ENCODE assay signal across 1 cellular context in the genomic region with DNA sequence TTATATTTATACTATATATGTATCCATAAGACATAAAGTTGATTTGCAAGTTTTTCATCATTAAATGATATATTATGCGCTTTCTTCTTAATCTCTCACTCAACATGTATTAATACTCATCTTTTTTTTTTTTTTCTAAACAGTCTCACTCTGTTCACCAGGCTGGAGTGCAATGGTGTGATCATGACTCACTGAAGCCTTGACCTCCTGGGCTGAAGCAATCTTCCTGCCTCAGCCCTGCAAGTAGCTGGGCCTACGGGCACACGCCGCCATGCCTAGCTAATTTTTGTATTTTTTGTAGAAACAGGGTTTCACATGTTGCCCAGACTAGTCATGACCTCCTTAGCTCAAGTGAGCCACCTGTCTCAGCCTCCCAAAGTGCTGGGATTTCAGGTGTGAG.
TF ChIP-seq lines count a peak whose summit lies in the region.

No MANE protein-coding gene starts in this region.

TF ChIP-seq in HepG2, 621 proteins besides CTCF, POLR2A, EP300 and RAD21 (continued from another document):
- TF ChIP-seq, protein P1, sequence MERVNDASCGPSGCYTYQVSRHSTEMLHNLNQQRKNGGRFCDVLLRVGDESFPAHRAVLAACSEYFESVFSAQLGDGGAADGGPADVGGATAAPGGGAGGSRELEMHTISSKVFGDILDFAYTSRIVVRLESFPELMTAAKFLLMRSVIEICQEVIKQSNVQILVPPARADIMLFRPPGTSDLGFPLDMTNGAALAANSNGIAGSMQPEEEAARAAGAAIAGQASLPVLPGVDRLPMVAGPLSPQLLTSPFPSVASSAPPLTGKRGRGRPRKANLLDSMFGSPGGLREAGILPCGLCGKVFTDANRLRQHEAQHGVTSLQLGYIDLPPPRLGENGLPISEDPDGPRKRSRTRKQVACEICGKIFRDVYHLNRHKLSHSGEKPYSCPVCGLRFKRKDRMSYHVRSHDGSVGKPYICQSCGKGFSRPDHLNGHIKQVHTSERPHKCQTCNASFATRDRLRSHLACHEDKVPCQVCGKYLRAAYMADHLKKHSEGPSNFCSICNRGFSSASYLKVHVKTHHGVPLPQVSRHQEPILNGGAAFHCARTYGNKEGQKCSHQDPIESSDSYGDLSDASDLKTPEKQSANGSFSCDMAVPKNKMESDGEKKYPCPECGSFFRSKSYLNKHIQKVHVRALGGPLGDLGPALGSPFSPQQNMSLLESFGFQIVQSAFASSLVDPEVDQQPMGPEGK (CRISPR knock-in tag; IDR thresholded peaks at IDR 0.05): 0 out of 2 replicates have a peak, but pooled peaks have one; percentile 9
- TF ChIP-seq GATAD2A (CRISPR knock-in tag; IDR thresholded peaks at IDR 0.05) (peak; percentile 88), TBL1XR1 (IDR thresholded peaks at IDR 0.05; ENCODE audit: borderline replicate concordance, low read length, partially characterized antibody) (no peak), GABPB1 (CRISPR knock-in tag; IDR thresholded peaks at IDR 0.05) (peak; percentile 41), NFKBIZ (CRISPR knock-in tag; IDR thresholded peaks at IDR 0.05) (0 out of 2 replicates have a peak, but pooled peaks have one; percentile 34), ZNF335 (CRISPR knock-in tag; IDR thresholded peaks at IDR 0.05) (no peak), ERF (CRISPR knock-in tag; IDR thresholded peaks at IDR 0.05) (0 out of 2 replicates have a peak, but pooled peaks have one; percentile 19)
- TF ChIP-seq, protein P2, sequence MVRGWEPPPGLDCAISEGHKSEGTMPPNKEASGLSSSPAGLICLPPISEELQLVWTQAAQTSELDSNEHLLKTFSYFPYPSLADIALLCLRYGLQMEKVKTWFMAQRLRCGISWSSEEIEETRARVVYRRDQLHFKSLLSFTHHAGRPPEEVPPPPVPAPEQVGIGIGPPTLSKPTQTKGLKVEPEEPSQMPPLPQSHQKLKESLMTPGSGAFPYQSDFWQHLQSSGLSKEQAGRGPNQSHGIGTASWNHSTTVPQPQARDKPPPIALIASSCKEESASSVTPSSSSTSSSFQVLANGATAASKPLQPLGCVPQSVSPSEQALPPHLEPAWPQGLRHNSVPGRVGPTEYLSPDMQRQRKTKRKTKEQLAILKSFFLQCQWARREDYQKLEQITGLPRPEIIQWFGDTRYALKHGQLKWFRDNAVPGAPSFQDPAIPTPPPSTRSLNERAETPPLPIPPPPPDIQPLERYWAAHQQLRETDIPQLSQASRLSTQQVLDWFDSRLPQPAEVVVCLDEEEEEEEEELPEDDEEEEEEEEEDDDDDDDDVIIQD (CRISPR knock-in tag; IDR thresholded peaks at IDR 0.05; ENCODE audit: low read depth): peak; percentile 83
- TF ChIP-seq, protein P3, sequence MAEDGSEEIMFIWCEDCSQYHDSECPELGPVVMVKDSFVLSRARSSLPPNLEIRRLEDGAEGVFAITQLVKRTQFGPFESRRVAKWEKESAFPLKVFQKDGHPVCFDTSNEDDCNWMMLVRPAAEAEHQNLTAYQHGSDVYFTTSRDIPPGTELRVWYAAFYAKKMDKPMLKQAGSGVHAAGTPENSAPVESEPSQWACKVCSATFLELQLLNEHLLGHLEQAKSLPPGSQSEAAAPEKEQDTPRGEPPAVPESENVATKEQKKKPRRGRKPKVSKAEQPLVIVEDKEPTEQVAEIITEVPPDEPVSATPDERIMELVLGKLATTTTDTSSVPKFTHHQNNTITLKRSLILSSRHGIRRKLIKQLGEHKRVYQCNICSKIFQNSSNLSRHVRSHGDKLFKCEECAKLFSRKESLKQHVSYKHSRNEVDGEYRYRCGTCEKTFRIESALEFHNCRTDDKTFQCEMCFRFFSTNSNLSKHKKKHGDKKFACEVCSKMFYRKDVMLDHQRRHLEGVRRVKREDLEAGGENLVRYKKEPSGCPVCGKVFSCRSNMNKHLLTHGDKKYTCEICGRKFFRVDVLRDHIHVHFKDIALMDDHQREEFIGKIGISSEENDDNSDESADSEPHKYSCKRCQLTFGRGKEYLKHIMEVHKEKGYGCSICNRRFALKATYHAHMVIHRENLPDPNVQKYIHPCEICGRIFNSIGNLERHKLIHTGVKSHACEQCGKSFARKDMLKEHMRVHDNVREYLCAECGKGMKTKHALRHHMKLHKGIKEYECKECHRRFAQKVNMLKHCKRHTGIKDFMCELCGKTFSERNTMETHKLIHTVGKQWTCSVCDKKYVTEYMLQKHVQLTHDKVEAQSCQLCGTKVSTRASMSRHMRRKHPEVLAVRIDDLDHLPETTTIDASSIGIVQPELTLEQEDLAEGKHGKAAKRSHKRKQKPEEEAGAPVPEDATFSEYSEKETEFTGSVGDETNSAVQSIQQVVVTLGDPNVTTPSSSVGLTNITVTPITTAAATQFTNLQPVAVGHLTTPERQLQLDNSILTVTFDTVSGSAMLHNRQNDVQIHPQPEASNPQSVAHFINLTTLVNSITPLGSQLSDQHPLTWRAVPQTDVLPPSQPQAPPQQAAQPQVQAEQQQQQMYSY (CRISPR knock-in tag; IDR thresholded peaks at IDR 0.05): no peak
